In the genomic region with DNA sequence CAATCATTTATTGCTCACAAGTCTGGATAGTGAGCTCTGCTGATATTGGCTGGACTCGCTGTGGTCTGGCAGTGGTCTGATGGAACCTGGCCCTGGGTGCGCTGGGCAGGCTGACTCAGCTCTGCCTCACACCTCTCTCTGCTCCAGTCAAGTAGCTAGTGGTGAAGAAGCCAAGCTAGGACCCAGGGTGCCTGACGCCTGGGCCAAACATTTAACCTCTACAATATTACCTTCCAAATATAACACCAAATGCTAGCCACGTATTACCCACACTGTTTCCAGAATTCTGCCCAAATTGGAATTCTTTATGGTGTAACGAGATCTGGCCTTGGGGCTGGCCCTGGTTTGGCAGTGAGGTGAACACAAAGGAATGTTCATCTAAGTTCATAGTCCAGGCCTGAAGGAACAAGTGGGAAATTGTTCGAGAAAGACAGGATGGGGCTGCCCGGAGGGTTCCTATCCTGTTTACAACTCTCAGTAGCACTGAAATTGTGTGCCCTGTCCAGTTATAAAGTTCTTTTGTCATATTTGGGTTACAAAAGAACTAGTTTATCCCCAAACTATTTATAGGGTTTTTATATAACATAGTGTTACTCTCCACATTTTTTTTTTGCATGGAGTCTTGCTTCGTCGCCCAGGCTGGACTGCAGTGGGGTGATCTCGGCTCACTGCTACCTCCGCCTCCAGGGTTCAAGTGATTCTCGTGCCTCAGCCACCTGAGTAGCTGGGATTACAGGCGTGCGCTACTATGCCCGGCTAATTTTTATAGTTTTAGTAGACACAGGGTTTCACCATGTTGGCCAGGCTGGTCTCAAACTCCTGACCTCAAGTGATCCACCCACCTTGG, we compare ENCODE assay signal across 11 cellular contexts. TPM values are rescaled to one million over a fixed set of nuclear protein-coding genes. Genes with fewer than 3 reads are reported as not detected.
DNase-seq lines count a peak whose midpoint lies in the region; ATAC-seq and TF ChIP-seq lines count a peak whose summit lies in the region.
"Had no signal": no experiment of that assay in that cellular context is flagged by ENCODE, and none has a peak within 500 bp of the region (broad histone marks: within the 10 kb centered on the region; RNA-seq: fewer than 3 reads in every experiment).

No MANE protein-coding gene starts in this region.

- H3K27me3 ChIP-seq in HCT116 (ENCODE audit: insufficient read depth, low read length), result no peaks in the 10 kb centered on the region
- H3K27me3 ChIP-seq in hepatocyte, result no peaks in the 10 kb centered on the region
- no peaks in the 10 kb centered on the region for H3K27me3 ChIP-seq in thyroid gland

- no peak for TF ChIP-seq POLR2A in HCT116 (IDR thresholded peaks at IDR 0.05; ENCODE audit: borderline replicate concordance, extremely low read depth, insufficient read depth, insufficient read length)
- TF ChIP-seq POLR2A in thyroid gland (IDR thresholded peaks at IDR 0.05), result no peak

- WGBS in hepatocyte (ENCODE audit: low lambda C conversion rate, missing lambda C conversion rate), result 77% methylated on average over 15 of the region's 15 CpGs
- WGBS in thyroid gland, 2 donors, result 77 to 84% methylated on average over 15 of the region's 15 CpGs

- no peak overlapping the region for H3K9ac ChIP-seq in HCT116 (ENCODE audit: low read length)

- RAD21 ChIA-PET in HCT116 (lab: Charles Lee; ENCODE audit: low non-redundant PET in 1 of 2, low total read pairs in 2 of 2, uncharacterized antibody in 2 of 2, unreplicated experiment in 2 of 2), result no interaction called here

- H2AFZ ChIP-seq in HCT116 (ENCODE audit: low read depth, low read length, poor library complexity, severe bottlenecking), result no peak overlapping the region
- H2AFZ ChIP-seq in hepatocyte, result no peak overlapping the region

- H3K4me1 ChIP-seq in HCT116 (ENCODE audit: control insufficient read depth in 1 of 2, insufficient read depth in 2 of 2, low read length in 2 of 2), result peaks cover 0 to 9% of the 10 kb centered on the region in 2 experiments; a peak in 2 of 4 replicates
- no peaks in the 10 kb centered on the region for H3K4me1 ChIP-seq in hepatocyte (ENCODE audit: insufficient read depth)
- no peaks in the 10 kb centered on the region for H3K4me1 ChIP-seq in thyroid gland

- H3K9me3 ChIP-seq in HCT116 (ENCODE audit: control insufficient read depth in 1 of 2, insufficient read depth in 1 of 2, low read depth in 1 of 2, low read length in 2 of 2) (no peaks in the 10 kb centered on the region), hepatocyte (ENCODE audit: low read depth) (no peaks in the 10 kb centered on the region), thyroid gland (no peaks in the 10 kb centered on the region)

- H3K4me1 Mint-ChIP-seq in CD14-positive monocyte, result no peaks in the 10 kb centered on the region

- BruUV-seq in HCT116 (replicated peaks; lab: Mats Ljungman, UMichigan), result no TSS peak

- POLR2A ChIA-PET in HCT116 (lab: Charles Lee), result no interaction called here

- TF ChIP-seq CTCF in HCT116 (IDR thresholded peaks at IDR 0.05 in 2 of 3, conservative IDR thresholded peaks at IDR 0.05 in 1 of 3; ENCODE audit: borderline replicate concordance in 1 of 3, insufficient read depth in 1 of 3, low read depth in 2 of 3, low read length in 2 of 3), result no peak
- no peak for TF ChIP-seq CTCF in astrocyte of the cerebellum (IDR thresholded peaks at IDR 0.05; ENCODE audit: low read depth, low read length, missing control alignments)
- no peak for TF ChIP-seq CTCF in hepatocyte (IDR thresholded peaks at IDR 0.05; ENCODE audit: poor library complexity)
- TF ChIP-seq CTCF in CD14-positive monocyte (IDR thresholded peaks at IDR 0.05), result no peak
- no peak for TF ChIP-seq CTCF in thyroid gland (IDR thresholded peaks at IDR 0.05)

- H3K9me3 Mint-ChIP-seq in CD14-positive monocyte, result peaks cover 0 to 11% (median 4%) of the 10 kb centered on the region in 7 donors

- H3K36me3 Mint-ChIP-seq in CD14-positive monocyte, result no peaks in the 10 kb centered on the region

- 0 out of 2 replicates have a peak, but pooled peaks have one; percentile 34 for ATAC-seq in HCT116

- H3K36me3 ChIP-seq in HCT116 (ENCODE audit: control insufficient read depth in 1 of 2, insufficient read depth in 2 of 2, low read length in 2 of 2), result no peaks in the 10 kb centered on the region
- H3K36me3 ChIP-seq in hepatocyte (replicated peaks; ENCODE audit: insufficient read depth, low read depth), result no peaks in the 10 kb centered on the region
- no peaks in the 10 kb centered on the region for H3K36me3 ChIP-seq in thyroid gland

- in situ Hi-C loops in astrocyte of the cerebellum (cut with HindIII; ENCODE audit: low sequenced_read_pairs), result no loop called here

- H3K4me3 ChIP-seq in HCT116 (replicated peaks in 1 of 2; ENCODE audit: low read depth in 1 of 2, low read length in 2 of 2) (no peak overlapping the region), astrocyte of the cerebellum (ENCODE audit: low read depth, low read length) (no peak overlapping the region), hepatocyte (no peak overlapping the region), thyroid gland (replicated peaks in 1 of 3) (no peak overlapping the region)

- DNase-seq in HCT116 (ENCODE audit: low read depth, low spot score), result no peak
- DNase-seq in astrocyte of the cerebellum (ENCODE audit: low read depth), result peak; percentile 94
- peak; percentile 40 for DNase-seq in hepatocyte (ENCODE audit: low spot score)
- DNase-seq in stromal cell of bone marrow (ENCODE audit: low read depth), result peak; percentile 93
- no peak for DNase-seq in CD14-positive monocyte (ENCODE audit: low spot score)
- DNase-seq in SIG-M5 (lab: John Stamatoyannopoulos, UW), result no peak
- no peak for DNase-seq in D341Med (ENCODE audit: low spot score)
- no peak for DNase-seq in thyroid gland
- DNase-seq: activated effector memory CD4-positive, alpha-beta T cell treated with Interleukin-2 at 50 U/mL for 16 hours; NCI-H345 had no signal

- no peaks in the 10 kb centered on the region for H3K9me2 ChIP-seq in HCT116 (ENCODE audit: insufficient read depth)
- H3K9me2 ChIP-seq in hepatocyte (replicated peaks; ENCODE audit: insufficient read depth), result no peaks in the 10 kb centered on the region

- no peak overlapping the region for H3K27ac Mint-ChIP-seq in CD14-positive monocyte

- CTCF ChIA-PET in HCT116 (lab: Charles Lee), result no interaction called here

- TF ChIP-seq RAD21 in HCT116 (IDR thresholded peaks at IDR 0.05; ENCODE audit: low read depth), result no peak

- intact Hi-C loops in HCT116 (cut with micrococcal nuclease), result no loop called here
- intact Hi-C loops in CD14-positive monocyte (cut with micrococcal nuclease), result no loop called here
- intact Hi-C loops in thyroid gland (cut with DNase I), result no loop called here

- no peak overlapping the region for H3K4me3 Mint-ChIP-seq in CD14-positive monocyte

- peaks cover 0 to 14% (median 7%) of the 10 kb centered on the region in 3 donors for H3K27me3 Mint-ChIP-seq in CD14-positive monocyte (ENCODE audit: low read depth in 3 of 3)

- H3K4me2 ChIP-seq in HCT116 (ENCODE audit: low read length) (peak overlapping the region; percentile 29), hepatocyte (no peak overlapping the region)

- H3K79me2 ChIP-seq in HCT116 (ENCODE audit: insufficient read depth, low read length) (no peaks in the 10 kb centered on the region), hepatocyte (no peaks in the 10 kb centered on the region)

- H4K20me1 ChIP-seq in HCT116 (ENCODE audit: insufficient read depth) (no peaks in the 10 kb centered on the region), hepatocyte (ENCODE audit: insufficient read depth, poor library complexity, severe bottlenecking) (no peaks in the 10 kb centered on the region)

- H3K27ac ChIP-seq in HCT116 (ENCODE audit: low read depth, low read length) (no peak overlapping the region), hepatocyte (peak overlapping the region; percentile 68), thyroid gland (no peak overlapping the region)

TF ChIP-seq in HCT116, 20 proteins besides CTCF, POLR2A, EP300 and RAD21 (continues in another document):
- TF ChIP-seq, protein P1, sequence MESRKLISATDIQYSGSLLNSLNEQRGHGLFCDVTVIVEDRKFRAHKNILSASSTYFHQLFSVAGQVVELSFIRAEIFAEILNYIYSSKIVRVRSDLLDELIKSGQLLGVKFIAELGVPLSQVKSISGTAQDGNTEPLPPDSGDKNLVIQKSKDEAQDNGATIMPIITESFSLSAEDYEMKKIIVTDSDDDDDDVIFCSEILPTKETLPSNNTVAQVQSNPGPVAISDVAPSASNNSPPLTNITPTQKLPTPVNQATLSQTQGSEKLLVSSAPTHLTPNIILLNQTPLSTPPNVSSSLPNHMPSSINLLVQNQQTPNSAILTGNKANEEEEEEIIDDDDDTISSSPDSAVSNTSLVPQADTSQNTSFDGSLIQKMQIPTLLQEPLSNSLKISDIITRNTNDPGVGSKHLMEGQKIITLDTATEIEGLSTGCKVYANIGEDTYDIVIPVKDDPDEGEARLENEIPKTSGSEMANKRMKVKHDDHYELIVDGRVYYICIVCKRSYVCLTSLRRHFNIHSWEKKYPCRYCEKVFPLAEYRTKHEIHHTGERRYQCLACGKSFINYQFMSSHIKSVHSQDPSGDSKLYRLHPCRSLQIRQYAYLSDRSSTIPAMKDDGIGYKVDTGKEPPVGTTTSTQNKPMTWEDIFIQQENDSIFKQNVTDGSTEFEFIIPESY (IDR thresholded peaks at IDR 0.05; ENCODE audit: extremely low read depth, insufficient replicate concordance, low read length), result no peak
- TF ChIP-seq TCF7L2 (IDR thresholded peaks at IDR 0.05; ENCODE audit: borderline replicate concordance, extremely low read depth, insufficient read depth, insufficient read length) (no peak), EGR1 (IDR thresholded peaks at IDR 0.05; ENCODE audit: low read depth) (no peak), POLR2AphosphoS5 (IDR thresholded peaks at IDR 0.05; ENCODE audit: low read depth, low read length) (no peak)

RNA-seq across cellular contexts. Expression of a gene that starts 16.3 kb away (rescaled TPM):
- total RNA-seq in HCT116 (2021; ENCODE audit: unreplicated experiment) (not detected), hepatocyte (not detected in 2 replicates), thyroid gland (1 to 10 TPM in 1 of 4 donors, under 1 TPM in 1, not detected in 2; 0.45 to 1.2 TPM)
- not detected in 2 replicates for polyA plus RNA-seq in HCT116 (2012)
- polyA plus RNA-seq in hepatocyte (not detected in 2 replicates), CD14-positive monocyte (not detected)

RNA-seq across cellular contexts. Expression of a gene that starts 32.7 kb away (rescaled TPM):
- total RNA-seq in HCT116 (2021; ENCODE audit: unreplicated experiment) (not detected), hepatocyte (0.88 and 1.8 TPM in 2 replicates), thyroid gland (not detected)
- not detected in 2 replicates for polyA plus RNA-seq in HCT116 (2012)
- polyA plus RNA-seq in hepatocyte (1.7 and 1.8 TPM in 2 replicates), CD14-positive monocyte (not detected)
- total RNA-seq: T-helper 2 cell treated with Interferon-gamma antibody and Interleukin-4, amounts not matched to agents 100 ng/mL and 5 ng/mL, for 36 hours had no signal

RNA-seq across cellular contexts. Expression of a gene that starts 58.8 kb away (rescaled TPM):
- 25.1 TPM for total RNA-seq in HCT116 (2021; ENCODE audit: unreplicated experiment)
- polyA plus RNA-seq in HCT116 (2012), result 17.3 and 19.1 TPM in 2 replicates
- total RNA-seq in hepatocyte, result 2.7 and 4.0 TPM in 2 replicates
- polyA plus RNA-seq in hepatocyte, result 1.4 and 1.5 TPM in 2 replicates
- polyA plus RNA-seq in CD14-positive monocyte, result 10 to 100 TPM; 12.5 to 17.9 TPM
- 10 to 100 TPM; 39.7 to 78.1 (median 59.3) TPM for total RNA-seq in thyroid gland

Comparison
In these comparisons a context has a peak if more than half of its experiments do, and no peak if none do; other contexts are left out.
1. DNase-seq: peak in astrocyte of the cerebellum (single experiment), hepatocyte (single experiment) and stromal cell of bone marrow (single experiment); none in HCT116 (single experiment), CD14-positive monocyte (single experiment), SIG-M5 (single experiment), D341Med (single experiment) and thyroid gland (0 of 2).